In genomic region chr3:58308728-58309127, GRCh38 we compare ENCODE assay signal across 9 cellular contexts. TPM values are rescaled to one million over a fixed set of nuclear protein-coding genes. Genes with fewer than 3 reads are reported as not detected.
DNase-seq lines count a peak whose midpoint lies in the region; ATAC-seq and TF ChIP-seq lines count a peak whose summit lies in the region.
"Had no signal": no experiment of that assay in that cellular context is flagged by ENCODE, and none has a peak within 500 bp of the region (broad histone marks: within the 10 kb centered on the region; RNA-seq: fewer than 3 reads in every experiment).

No MANE protein-coding gene starts in this region.

- CTCF ChIA-PET in Caco-2 (lab: Charles Lee): interaction anchor here (0.7 to 2.0 kb wide), 4 partner anchors 17 to 300 kb away, joined by 3 to 5 read pairs (median 4); no protein-coding TSS in a partner anchor

- H3K27me3 ChIP-seq in ACC112 (ENCODE audit: insufficient read depth, low read length): no peaks in the 10 kb centered on the region
- H3K27me3 ChIP-seq in Caco-2 (replicated peaks; ENCODE audit: control insufficient read depth, insufficient read depth, low read length): no peaks in the 10 kb centered on the region

- H3K79me2 ChIP-seq in ACC112 (ENCODE audit: control insufficient read depth, insufficient read depth, low read length, unreplicated experiment): peaks cover 49% of the 10 kb centered on the region

- TF ChIP-seq CTCF in Caco-2 (IDR thresholded peaks at IDR 0.05; ENCODE audit: insufficient read depth in 1 of 2, low read depth in 1 of 2, low read length in 1 of 2, severe bottlenecking in 1 of 2, unreplicated experiment in 1 of 2): no peak

- no peak for ATAC-seq in GM19455 (IDR thresholded peaks at IDR 0.05; ENCODE audit: unreplicated experiment)

- BruUV-seq in Caco-2 (replicated peaks; lab: Mats Ljungman, UMichigan): no TSS peak

- H3K4me1 ChIP-seq in ACC112 (ENCODE audit: control insufficient read depth, insufficient read depth, low read length, unreplicated experiment) (peaks cover 19% of the 10 kb centered on the region), Caco-2 (0 out of 2 replicates have a peak, but pooled peaks cover 10% of the 10 kb centered on the region)

- intact Hi-C loops in Caco-2 (cut with micrococcal nuclease; ENCODE audit: unreplicated experiment): no loop called here

- DNase-seq in Caco-2 (no peak), kidney tubule cell (ENCODE audit: low spot score) (peak; percentile 12), NCI-H82 (lab: John Stamatoyannopoulos, UW) (no peak), NCI-H446 (lab: John Stamatoyannopoulos, UW) (no peak)
- DNase-seq in stimulated activated naive CD4-positive, alpha-beta T cell treated with Interleukin-2 at 50 U/mL for 16 hours (lab: John Stamatoyannopoulos, UW): no peak
- DNase-seq: GF-D8 had no signal

- peak overlapping the region; percentile 5 for H3K4me3 Mint-ChIP-seq in Caco-2 (ENCODE audit: unreplicated experiment)
- peak overlapping the region; percentile 100 for H3K4me3 Mint-ChIP-seq in activated naive CD8-positive, alpha-beta T cell

- no peak overlapping the region for H3K27ac ChIP-seq in ACC112 (ENCODE audit: low read depth, low read length)

- peaks cover 67% of the 10 kb centered on the region for H3K36me3 Mint-ChIP-seq in Caco-2 (ENCODE audit: insufficient read depth, unreplicated experiment)
- H3K36me3 Mint-ChIP-seq in activated naive CD8-positive, alpha-beta T cell: peaks cover 8% of the 10 kb centered on the region

- H3K4me3 ChIP-seq in ACC112 (ENCODE audit: low read depth, low read length) (peak overlapping the region; percentile 46; the same call in 1 of the 2 replicates), Caco-2 (ENCODE audit: low read depth, low read length) (no peak overlapping the region)

- POLR2A ChIA-PET in Caco-2 (lab: Charles Lee): no interaction called here

- no peaks in the 10 kb centered on the region for H3K27me3 Mint-ChIP-seq in Caco-2 (ENCODE audit: insufficient read depth, unreplicated experiment)
- no peaks in the 10 kb centered on the region for H3K27me3 Mint-ChIP-seq in activated naive CD8-positive, alpha-beta T cell

- H3K9me3 Mint-ChIP-seq in Caco-2 (ENCODE audit: unreplicated experiment): no peaks in the 10 kb centered on the region
- no peaks in the 10 kb centered on the region for H3K9me3 Mint-ChIP-seq in activated naive CD8-positive, alpha-beta T cell (ENCODE audit: low read depth)

- H3K27ac Mint-ChIP-seq in Caco-2 (ENCODE audit: unreplicated experiment): no peak overlapping the region
- H3K27ac Mint-ChIP-seq in activated naive CD8-positive, alpha-beta T cell: peak overlapping the region; percentile 99

- H3K4me1 Mint-ChIP-seq in Caco-2 (ENCODE audit: low read depth, unreplicated experiment): peaks cover 7% of the 10 kb centered on the region
- peaks cover 38% of the 10 kb centered on the region for H3K4me1 Mint-ChIP-seq in activated naive CD8-positive, alpha-beta T cell (ENCODE audit: low read depth)

- H2AFZ ChIP-seq in ACC112 (ENCODE audit: low read length, unreplicated experiment): no peak overlapping the region

- no peaks in the 10 kb centered on the region for H3K9me3 ChIP-seq in Caco-2

- H3K36me3 ChIP-seq in ACC112 (ENCODE audit: insufficient read depth, low read length): peaks cover 21% of the 10 kb centered on the region
- H3K36me3 ChIP-seq in Caco-2 (ENCODE audit: control insufficient read depth, insufficient read depth, low read length): peaks cover 2% of the 10 kb centered on the region

RNA-seq across cellular contexts. Expression of gene HTD2, which starts 2.4 kb away (rescaled TPM):
- total RNA-seq in Caco-2 (2022): 8.2 and 13.2 TPM in 2 replicates

RNA-seq across cellular contexts. Expression of gene RPP14, which starts 2.7 kb away (rescaled TPM):
- total RNA-seq in Caco-2 (2022): 19.2 and 24.7 TPM in 2 replicates

RNA-seq across cellular contexts. Expression of gene PXK, which starts 24.0 kb away (rescaled TPM):
- 8.8 and 9.1 TPM in 2 replicates for total RNA-seq in Caco-2 (2022)
